Comparison of ENCODE assay signal across 1 cellular context in genomic region chr19:2820112-2820702, GRCh38.
TF ChIP-seq lines count a peak whose summit lies in the region.

No MANE protein-coding gene starts in this region.

TF ChIP-seq in SK-N-SH treated with all-trans-retinoic acid at 6 μM for 48 hours, 23 proteins besides CTCF, POLR2A, EP300 and RAD21 (continued from another document):
- TF ChIP-seq POU6F1 (CRISPR knock-in tag; IDR thresholded peaks at IDR 0.05; ENCODE audit: borderline replicate concordance, low read depth): no peak
